13 cellular contexts compared by ENCODE assay signal in genomic region chr2:212088353-212088752, GRCh38.
"Had no signal": no experiment of that assay in that cellular context is flagged by ENCODE, and none has a peak within 500 bp of the region (broad histone marks: within the 10 kb centered on the region; RNA-seq: fewer than 3 reads in every experiment).

No MANE protein-coding gene starts in this region.

- H3K9me3 Mint-ChIP-seq: activated T-helper 2 cell treated with anti-CD3 and anti-CD28 coated beads, Interferon-gamma antibody, Interleukin-2, Interleukin-4, amounts not matched to agents 10 μg/mL and 5 μg/mL and 100 μg/mL, durations not matched to agents 14 hours and 24 hours and 36 hours; mesothelial cell of epicardium; neural crest cell; type B pancreatic cell had no signal

- H3K4me1 Mint-ChIP-seq: mesothelial cell of epicardium, neural crest cell had no signal

- ATAC-seq: gastroesophageal sphincter had no signal

- H3K27me3 Mint-ChIP-seq: stimulated activated naive CD8-positive, alpha-beta T cell treated with anti-CD3 and anti-CD28 coated beads, Interleukin-15, Interleukin-2, amounts not matched to agents 100 ng/mL and 50 ng/mL, for 24 hours; type B pancreatic cell had no signal

- H3K4me3 Mint-ChIP-seq: activated naive CD4-positive, alpha-beta T cell treated with anti-CD3 and anti-CD28 coated beads for 36 hours; mesothelial cell of epicardium; neural crest cell; stimulated activated naive CD8-positive, alpha-beta T cell treated with anti-CD3 and anti-CD28 coated beads, Interleukin-15, Interleukin-2, amounts not matched to agents 100 ng/mL and 50 ng/mL, for 24 hours; type B pancreatic cell had no signal

- DNase-seq: activated CD4-positive, CD25-positive, alpha-beta regulatory T cell treated with anti-CD3 and anti-CD28 coated beads, Interleukin-2, amount 50 U/mL, for 72 hours; activated naive CD4-positive, alpha-beta T cell treated with anti-CD3 and anti-CD28 coated beads for 36 hours; dorsolateral prefrontal cortex; erythroblast; islet precursor cell; sigmoid colon; spleen had no signal

- H3K27ac Mint-ChIP-seq: activated naive CD4-positive, alpha-beta T cell treated with anti-CD3 and anti-CD28 coated beads for 36 hours; activated T-helper 2 cell treated with anti-CD3 and anti-CD28 coated beads, Interferon-gamma antibody, Interleukin-2, Interleukin-4, amounts not matched to agents 10 μg/mL and 5 μg/mL and 100 μg/mL, durations not matched to agents 14 hours and 24 hours and 36 hours; mesothelial cell of epicardium; stimulated activated naive CD8-positive, alpha-beta T cell treated with anti-CD3 and anti-CD28 coated beads, Interleukin-15, Interleukin-2, amounts not matched to agents 100 ng/mL and 50 ng/mL, for 24 hours; type B pancreatic cell had no signal

- H3K36me3 Mint-ChIP-seq: mesothelial cell of epicardium, type B pancreatic cell had no signal
